ENCODE assay signal across 38 cellular contexts in genomic region chr20:48049171-48049570, GRCh38.
"Had no signal": no experiment of that assay in that cellular context is flagged by ENCODE, and none has a peak within 500 bp of the region (broad histone marks: within the 10 kb centered on the region; RNA-seq: fewer than 3 reads in every experiment).

No MANE protein-coding gene starts in this region.

- H3K9me3 ChIP-seq: adrenal gland, ascending aorta, body of pancreas, breast epithelium had no signal

- H3K36me3 ChIP-seq: adrenal gland, ascending aorta, brain microvascular endothelial cell, breast epithelium, cardiac muscle cell had no signal

- H3K36me3 Mint-ChIP-seq: activated naive CD4-positive, alpha-beta T cell treated with anti-CD3 and anti-CD28 coated beads, Interleukin-2, amount 10 ng/mL, durations not matched to agents 7 days and 5 days; activated naive CD4-positive, alpha-beta T cell treated with anti-CD3 and anti-CD28 coated beads, Interleukin-2, amount 50 U/mL, for 24 hours; activated naive CD4-positive, alpha-beta T cell treated with anti-CD3 and anti-CD28 coated beads, Interleukin-2, amount 50 U/mL, for 72 hours; activated naive CD8-positive, alpha-beta T cell; activated naive CD8-positive, alpha-beta T cell treated with anti-CD3 and anti-CD28 coated beads for 36 hours; activated naive CD8-positive, alpha-beta T cell treated with anti-CD3 and anti-CD28 coated beads, Interleukin-2, amount 10 ng/mL, durations not matched to agents 7 days and 5 days; brain had no signal

- H3K27me3 ChIP-seq: adrenal gland, ascending aorta, body of pancreas, brain microvascular endothelial cell, breast epithelium, cardiac muscle cell had no signal

- H3K9me3 Mint-ChIP-seq: activated naive CD4-positive, alpha-beta T cell treated with anti-CD3 and anti-CD28 coated beads for 36 hours; activated naive CD4-positive, alpha-beta T cell treated with anti-CD3 and anti-CD28 coated beads, Interleukin-2, amount 10 ng/mL, durations not matched to agents 7 days and 5 days; activated naive CD8-positive, alpha-beta T cell treated with anti-CD3 and anti-CD28 coated beads, Interleukin-2, amount 10 ng/mL, durations not matched to agents 7 days and 5 days; activated naive CD8-positive, alpha-beta T cell treated with anti-CD3 and anti-CD28 coated beads, Interleukin-2, amount 50 U/mL, for 24 hours; activated T-cell treated with anti-CD3 and anti-CD28 coated beads, Interleukin-2, amount 50 U/mL, for 24 hours; activated T-cell treated with anti-CD3 and anti-CD28 coated beads, Interleukin-2, amount 50 U/mL, for 72 hours; activated T-helper 1 cell treated with anti-CD3 and anti-CD28 coated beads, Interleukin-12 subunit alpha, Interleukin-12 subunit beta, Interleukin-2, Interleukin-4 antibody, amounts not matched to agents 30 ng/mL and 10 ng/mL and 1 ng/mL, durations not matched to agents 14 hours and 24 hours and 36 hours; activated T-helper 17 cell treated with anti-CD3 and anti-CD28 coated beads, Interleukin-2, amount 50 U/mL, for 72 hours; activated T-helper 2 cell treated with anti-CD3 and anti-CD28 coated beads, Interferon-gamma antibody, Interleukin-2, Interleukin-4, amounts not matched to agents 10 μg/mL and 5 μg/mL and 100 μg/mL, durations not matched to agents 14 hours and 24 hours and 36 hours; central memory CD8-positive, alpha-beta T cell had no signal

- H3K4me3 Mint-ChIP-seq: activated naive CD4-positive, alpha-beta T cell treated with anti-CD3 and anti-CD28 coated beads for 36 hours; activated naive CD4-positive, alpha-beta T cell treated with anti-CD3 and anti-CD28 coated beads, Interleukin-2, amount 10 ng/mL, durations not matched to agents 7 days and 5 days; activated naive CD4-positive, alpha-beta T cell treated with anti-CD3 and anti-CD28 coated beads, Interleukin-2, amount 50 U/mL, for 24 hours; activated naive CD8-positive, alpha-beta T cell; activated naive CD8-positive, alpha-beta T cell treated with anti-CD3 and anti-CD28 coated beads for 36 hours; activated naive CD8-positive, alpha-beta T cell treated with anti-CD3 and anti-CD28 coated beads, Interleukin-2, amount 10 ng/mL, durations not matched to agents 7 days and 5 days; activated naive CD8-positive, alpha-beta T cell treated with anti-CD3 and anti-CD28 coated beads, Interleukin-2, amount 50 U/mL, for 24 hours; activated T-cell treated with anti-CD3 and anti-CD28 coated beads, Interleukin-2, amount 50 U/mL, for 24 hours; activated T-cell treated with anti-CD3 and anti-CD28 coated beads, Interleukin-2, amount 50 U/mL, for 4 hours; activated T-cell treated with anti-CD3 and anti-CD28 coated beads, Interleukin-2, amount 50 U/mL, for 72 hours; activated T-helper 1 cell treated with anti-CD3 and anti-CD28 coated beads, Interleukin-12 subunit alpha, Interleukin-12 subunit beta, Interleukin-2, Interleukin-4 antibody, amounts not matched to agents 30 ng/mL and 10 ng/mL and 1 ng/mL, durations not matched to agents 14 hours and 24 hours and 36 hours; activated T-helper 17 cell treated with anti-CD3 and anti-CD28 coated beads, Interleukin-2, amount 50 U/mL, for 72 hours; brain; central memory CD8-positive, alpha-beta T cell had no signal

- H3K4me1 ChIP-seq: adrenal gland, body of pancreas, breast epithelium had no signal

- H3K4me1 Mint-ChIP-seq: activated naive CD4-positive, alpha-beta T cell treated with anti-CD3 and anti-CD28 coated beads, Interleukin-2, amount 10 ng/mL, durations not matched to agents 7 days and 5 days; activated naive CD4-positive, alpha-beta T cell treated with anti-CD3 and anti-CD28 coated beads, Interleukin-2, amount 50 U/mL, for 24 hours; activated naive CD8-positive, alpha-beta T cell treated with anti-CD3 and anti-CD28 coated beads for 36 hours; activated naive CD8-positive, alpha-beta T cell treated with anti-CD3 and anti-CD28 coated beads, Interleukin-2, amount 10 ng/mL, durations not matched to agents 7 days and 5 days; activated naive CD8-positive, alpha-beta T cell treated with anti-CD3 and anti-CD28 coated beads, Interleukin-2, amount 50 U/mL, for 24 hours; activated T-helper 17 cell treated with anti-CD3 and anti-CD28 coated beads, Interleukin-2, amount 50 U/mL, for 72 hours; central memory CD8-positive, alpha-beta T cell had no signal

- H3K4me3 ChIP-seq: adrenal gland, ascending aorta, body of pancreas, breast epithelium, cardiac muscle cell had no signal

- ATAC-seq: activated naive CD4-positive, alpha-beta T cell treated with anti-CD3 and anti-CD28 coated beads, Interleukin-2, amount 50 U/mL, for 72 hours; activated naive CD8-positive, alpha-beta T cell treated with anti-CD3 and anti-CD28 coated beads, Interleukin-2, amount 50 U/mL, for 24 hours; activated T-cell treated with anti-CD3 and anti-CD28 coated beads, Interleukin-2, amount 50 U/mL, for 4 hours; activated T-cell treated with anti-CD3 and anti-CD28 coated beads, Interleukin-2, amount 50 U/mL, for 72 hours; activated T-helper 17 cell treated with anti-CD3 and anti-CD28 coated beads, Interleukin-2, amount 50 U/mL, for 72 hours; body of pancreas had no signal

- H3K27ac Mint-ChIP-seq: activated naive CD4-positive, alpha-beta T cell treated with anti-CD3 and anti-CD28 coated beads for 36 hours; activated naive CD4-positive, alpha-beta T cell treated with anti-CD3 and anti-CD28 coated beads, Interleukin-2, amount 10 ng/mL, durations not matched to agents 7 days and 5 days; activated naive CD4-positive, alpha-beta T cell treated with anti-CD3 and anti-CD28 coated beads, Interleukin-2, amount 50 U/mL, for 24 hours; activated naive CD4-positive, alpha-beta T cell treated with anti-CD3 and anti-CD28 coated beads, Interleukin-2, amount 50 U/mL, for 72 hours; activated naive CD8-positive, alpha-beta T cell; activated naive CD8-positive, alpha-beta T cell treated with anti-CD3 and anti-CD28 coated beads for 36 hours; activated naive CD8-positive, alpha-beta T cell treated with anti-CD3 and anti-CD28 coated beads, Interleukin-2, amount 10 ng/mL, durations not matched to agents 7 days and 5 days; activated naive CD8-positive, alpha-beta T cell treated with anti-CD3 and anti-CD28 coated beads, Interleukin-2, amount 50 U/mL, for 24 hours; activated T-cell treated with anti-CD3 and anti-CD28 coated beads, Interleukin-2, amount 50 U/mL, for 24 hours; activated T-cell treated with anti-CD3 and anti-CD28 coated beads, Interleukin-2, amount 50 U/mL, for 72 hours; activated T-helper 1 cell treated with anti-CD3 and anti-CD28 coated beads, Interleukin-12 subunit alpha, Interleukin-12 subunit beta, Interleukin-2, Interleukin-4 antibody, amounts not matched to agents 30 ng/mL and 10 ng/mL and 1 ng/mL, durations not matched to agents 14 hours and 24 hours and 36 hours; activated T-helper 17 cell treated with anti-CD3 and anti-CD28 coated beads, Interleukin-2, amount 50 U/mL, for 72 hours; activated T-helper 2 cell treated with anti-CD3 and anti-CD28 coated beads, Interferon-gamma antibody, Interleukin-2, Interleukin-4, amounts not matched to agents 10 μg/mL and 5 μg/mL and 100 μg/mL, durations not matched to agents 14 hours and 24 hours and 36 hours; brain had no signal

- DNase-seq: activated effector memory CD4-positive, alpha-beta T cell treated with anti-CD3 and anti-CD28 coated beads, Interleukin-2, amount 50 U/mL, for 16 hours; activated effector memory CD4-positive, alpha-beta T cell treated with Interleukin-2 at 50 U/mL for 16 hours; activated gamma-delta T cell; activated gamma-delta T cell treated with Interleukin-2 at 50 U/mL for 16 hours; activated naive CD4-positive, alpha-beta T cell; activated naive CD4-positive, alpha-beta T cell treated with anti-CD3 and anti-CD28 coated beads for 36 hours; activated naive CD4-positive, alpha-beta T cell treated with anti-CD3 and anti-CD28 coated beads, Interleukin-2, amount 10 ng/mL, durations not matched to agents 7 days and 5 days; activated naive CD4-positive, alpha-beta T cell treated with anti-CD3 and anti-CD28 coated beads, Interleukin-2, amount 50 U/mL, for 16 hours; activated naive CD4-positive, alpha-beta T cell treated with Interleukin-2 at 50 U/mL for 16 hours; activated naive CD8-positive, alpha-beta T cell treated with anti-CD3 and anti-CD28 coated beads for 36 hours; activated naive CD8-positive, alpha-beta T cell treated with anti-CD3 and anti-CD28 coated beads, Interleukin-2, amount 10 ng/mL, durations not matched to agents 7 days and 5 days; activated naive CD8-positive, alpha-beta T cell treated with anti-CD3 and anti-CD28 coated beads, Interleukin-2, amount 50 U/mL, for 24 hours; activated T-cell treated with anti-CD3 and anti-CD28 coated beads, Interleukin-2, amount 50 U/mL, for 1 hour; activated T-cell treated with anti-CD3 and anti-CD28 coated beads, Interleukin-2, amount 50 U/mL, for 24 hours; activated T-cell treated with anti-CD3 and anti-CD28 coated beads, Interleukin-2, amount 50 U/mL, for 4 hours; activated T-cell treated with anti-CD3 and anti-CD28 coated beads, Interleukin-2, amount 50 U/mL, for 48 hours; activated T-cell treated with anti-CD3 and anti-CD28 coated beads, Interleukin-2, amount 50 U/mL, for 72 hours; adrenal gland; amniotic stem cell; amygdala; anterior cingulate cortex; aorta; body of pancreas; brain microvascular endothelial cell; caudate nucleus; central memory CD4-positive, alpha-beta T cell; cerebellar nuclear complex had no signal

- H3K27ac ChIP-seq: adrenal gland, ascending aorta, body of pancreas, brain microvascular endothelial cell, breast epithelium, cardiac muscle cell had no signal
